In the genomic region with DNA sequence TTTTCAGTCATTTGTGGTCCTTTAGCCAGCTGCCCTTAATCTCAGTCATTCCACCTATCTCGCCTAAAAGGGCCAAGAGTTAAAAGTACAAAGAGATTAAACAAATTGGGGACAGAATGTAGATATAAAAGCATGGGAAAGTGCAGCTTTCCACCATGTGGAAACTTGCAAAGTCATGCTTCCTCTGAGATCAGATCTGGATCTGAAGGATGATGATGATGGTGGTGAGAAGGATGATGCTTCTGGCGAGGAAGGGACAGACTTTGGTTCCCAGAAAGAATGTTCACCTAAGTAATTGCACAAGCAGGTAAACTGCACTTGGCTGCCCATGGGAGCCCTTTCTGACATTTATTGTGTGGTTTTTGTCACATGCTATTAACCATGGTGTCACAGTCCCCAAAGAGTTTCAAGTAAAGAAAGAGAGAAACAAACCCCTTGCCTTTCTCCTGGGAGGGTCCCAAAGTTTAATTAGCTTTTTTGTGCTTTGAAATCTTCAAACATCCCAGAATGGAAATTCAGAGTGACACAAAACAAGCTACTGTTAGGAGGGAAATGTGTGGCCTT, we compare ENCODE assay signal across 18 cellular contexts. TPM values are rescaled to one million over a fixed set of nuclear protein-coding genes. Genes with fewer than 3 reads are reported as not detected.
DNase-seq lines count a peak whose midpoint lies in the region; ATAC-seq, FAIRE-seq and TF ChIP-seq lines count a peak whose summit lies in the region.
"Had no signal": no experiment of that assay in that cellular context is flagged by ENCODE, and none has a peak within 500 bp of the region (broad histone marks: within the 10 kb centered on the region; RNA-seq: fewer than 3 reads in every experiment).

No MANE protein-coding gene starts in this region.

- H3K36me3 Mint-ChIP-seq in activated T-cell treated with anti-CD3 and anti-CD28 coated beads, Interleukin-2, amount 50 U/mL, for 24 hours (ENCODE audit: low read depth) = peaks cover 3% of the 10 kb centered on the region

- SMC1A ChIA-PET in GM12878 (lab: Charles Lee; ENCODE audit: uncharacterized antibody, unreplicated experiment) = interaction anchor here (0.6 to 8.3 kb wide), 8 partner anchors 11 to 330 kb away, joined by 3 to 51 read pairs (median 3); partner anchors contain the start of gene KLF7

- H3K9ac ChIP-seq in GM12878 (ENCODE audit: control insufficient read depth, insufficient read depth, low read length) (no peak overlapping the region), subcutaneous abdominal adipose tissue (ENCODE audit: low read length in 5 of 5) (no peak overlapping the region)

- H3K36me3 ChIP-seq in GM12878 (ENCODE audit: control insufficient read depth in 2 of 2, insufficient read depth in 2 of 2, low read length in 1 of 2) (no peaks in the 10 kb centered on the region), right lobe of liver (no peaks in the 10 kb centered on the region), subcutaneous abdominal adipose tissue (ENCODE audit: control insufficient read depth in 5 of 5, insufficient read depth in 5 of 5, low read length in 5 of 5) (no peaks in the 10 kb centered on the region)

- in situ Hi-C loops in GM12878 (cut with MboI) = no loop called here

- H3K27me3 Mint-ChIP-seq in activated T-cell treated with anti-CD3 and anti-CD28 coated beads, Interleukin-2, amount 50 U/mL, for 24 hours = no peaks in the 10 kb centered on the region
- H3K27me3 Mint-ChIP-seq: progenitor cell of endocrine pancreas had no signal

- no peaks in the 10 kb centered on the region for H4K20me1 ChIP-seq in GM12878 (ENCODE audit: control insufficient read depth, insufficient read depth)

- ATAC-seq in GM12878 = peak; percentile 50
- ATAC-seq in right lobe of liver = peak in 3 of 4 donors; percentile 5 to 37 (median 15)
- no peak for ATAC-seq in HG02588 (IDR thresholded peaks at IDR 0.05; ENCODE audit: unreplicated experiment)
- ATAC-seq in HG02870 (IDR thresholded peaks at IDR 0.05; ENCODE audit: unreplicated experiment) = no peak
- ATAC-seq: foreskin keratinocyte had no signal

- no peak overlapping the region for H3K4me2 ChIP-seq in GM12878 (ENCODE audit: control insufficient read depth, insufficient read depth)

- no peaks in the 10 kb centered on the region for H3K9me3 Mint-ChIP-seq in activated T-cell treated with anti-CD3 and anti-CD28 coated beads, Interleukin-2, amount 50 U/mL, for 24 hours

- TF ChIP-seq RAD21 in GM12878 (IDR thresholded peaks at IDR 0.05; ENCODE audit: insufficient read depth, low read depth, low read length) = no peak

- CTCF ChIA-PET in GM12878 (lab: Yijun Ruan, JAX) = interaction anchor here (0.7 kb wide), 1 partner anchor 68 kb away, joined by 3 read pairs; no protein-coding TSS in a partner anchor

- H3K4me1 ChIP-seq in GM12878 (ENCODE audit: control insufficient read depth, insufficient read depth, low read length) = peaks cover 2% of the 10 kb centered on the region; the same call in 1 of the 2 replicates
- H3K4me1 ChIP-seq in right lobe of liver = peaks cover 0 to 27% (median 6%) of the 10 kb centered on the region in 4 donors
- H3K4me1 ChIP-seq in subcutaneous abdominal adipose tissue (ENCODE audit: control insufficient read depth in 5 of 5, insufficient read depth in 5 of 5, low read length in 5 of 5) = peaks cover 13 to 54% (median 40%) of the 10 kb centered on the region in 5 donors

- TF ChIP-seq POLR2A in GM12878 (IDR thresholded peaks at IDR 0.05; ENCODE audit: low read depth, low read length) (no peak), right lobe of liver (IDR thresholded peaks at IDR 0.05) (no peak)

- no peak overlapping the region for H3K27ac ChIP-seq in GM12878 (ENCODE audit: control insufficient read depth, insufficient read depth)
- no peak overlapping the region for H3K27ac ChIP-seq in right lobe of liver
- H3K27ac ChIP-seq in subcutaneous abdominal adipose tissue (ENCODE audit: low read depth, low read length) = peak overlapping the region; percentile 92
- H3K27ac ChIP-seq: foreskin keratinocyte had no signal

- H3K4me3 Mint-ChIP-seq in activated T-cell treated with anti-CD3 and anti-CD28 coated beads, Interleukin-2, amount 50 U/mL, for 24 hours = no peak overlapping the region
- H3K4me3 Mint-ChIP-seq: immature natural killer cell had no signal

- H3K27me3 ChIP-seq in GM12878 (replicated peaks in 1 of 2; ENCODE audit: control insufficient read depth in 2 of 2, insufficient read depth in 2 of 2, low read length in 1 of 2) (no peaks in the 10 kb centered on the region), right lobe of liver (no peaks in the 10 kb centered on the region), subcutaneous abdominal adipose tissue (ENCODE audit: control insufficient read depth in 5 of 5, insufficient read depth in 4 of 5, low read length in 5 of 5) (no peaks in the 10 kb centered on the region)
- H3K27me3 ChIP-seq: foreskin keratinocyte had no signal

- H3K9me3 ChIP-seq in GM12878 (replicated peaks; ENCODE audit: control insufficient read depth, insufficient read depth, low read length) (no peaks in the 10 kb centered on the region; the same call in 2 of the 3 replicates), right lobe of liver (no peaks in the 10 kb centered on the region), subcutaneous abdominal adipose tissue (ENCODE audit: control insufficient read depth in 5 of 5, low read length in 5 of 5) (no peaks in the 10 kb centered on the region)

- no peak overlapping the region for H2AFZ ChIP-seq in GM12878 (ENCODE audit: control insufficient read depth, low read depth, low read length)

- DNase-seq in activated T-cell treated with anti-CD3 and anti-CD28 coated beads, Interleukin-2, amount 50 U/mL, for 24 hours = no peak
- no peak for DNase-seq in activated T-cell treated with anti-CD3 and anti-CD28 coated beads for 4 hours
- DNase-seq in GM12878 (ENCODE audit: low read depth, low spot score) = no peak
- DNase-seq in right lobe of liver = no peak
- no peak for DNase-seq in COLO829 (ENCODE audit: low spot score)
- DNase-seq: activated CD8-positive, alpha-beta memory T cell treated with anti-CD3 and anti-CD28 coated beads, Interleukin-2, amount 50 U/mL, for 48 hours; Calu3; foreskin keratinocyte; immature natural killer cell; KG1; NCI-H1436; stimulated activated CD4-positive, alpha-beta T cell treated with anti-CD3 and anti-CD28 coated beads, Interleukin-4, amount 100 ng/mL, for 24 hours; SW 1271 had no signal

- no peak for FAIRE-seq in GM12878 (lab: Jason Lieb, UNC)

- H3K4me3 ChIP-seq in GM12878 = no peak overlapping the region
- H3K4me3 ChIP-seq in right lobe of liver = no peak overlapping the region
- no peak overlapping the region for H3K4me3 ChIP-seq in subcutaneous abdominal adipose tissue (ENCODE audit: low read depth in 1 of 5, low read length in 5 of 5)

- POLR2A ChIA-PET in GM12878 (lab: Charles Lee) = interaction anchor here (1.1 to 1.7 kb wide), 2 partner anchors 12 to 34 kb away, joined by 3 to 7 read pairs; no protein-coding TSS in a partner anchor

- peaks cover 11% of the 10 kb centered on the region for H3K79me2 ChIP-seq in GM12878 (ENCODE audit: control insufficient read depth, insufficient read depth, low read length)

- H3K27ac Mint-ChIP-seq in activated T-cell treated with anti-CD3 and anti-CD28 coated beads, Interleukin-2, amount 50 U/mL, for 24 hours = peak overlapping the region; percentile 8
- H3K27ac Mint-ChIP-seq: progenitor cell of endocrine pancreas had no signal

- TF ChIP-seq EP300 in GM12878 (IDR thresholded peaks at IDR 0.05; ENCODE audit: borderline replicate concordance in 1 of 2, control insufficient read depth in 1 of 2, low read depth in 2 of 2, low read length in 2 of 2) = no peak

- RAD21 ChIA-PET in GM12878 (lab: Charles Lee; ENCODE audit: unreplicated experiment) = interaction anchor here (1.0 to 3.0 kb wide), 4 partner anchors 11 to 34 kb away, joined by 3 to 13 read pairs (median 6); no protein-coding TSS in a partner anchor

- no TSS peak for BruUV-seq in GM12878 (replicated peaks; lab: Mats Ljungman, UMichigan)

- H3K4me1 Mint-ChIP-seq in activated T-cell treated with anti-CD3 and anti-CD28 coated beads, Interleukin-2, amount 50 U/mL, for 24 hours (ENCODE audit: low read depth) = peaks cover 77% of the 10 kb centered on the region

- TF ChIP-seq CTCF in GM12878 (IDR thresholded peaks at IDR 0.05 in 2 of 3, conservative IDR thresholded peaks at IDR 0.05 in 1 of 3; ENCODE audit: control insufficient read depth in 2 of 3, extremely low read depth in 1 of 3, insufficient read depth in 1 of 3, low read depth in 3 of 3, low read length in 3 of 3) (no peak), right lobe of liver (IDR thresholded peaks at IDR 0.05) (no peak)

- intact Hi-C loops in GM12878 (cut with micrococcal nuclease; ENCODE audit: unreplicated experiment) (no loop called here), right lobe of liver (cut with DNase I) (no loop called here)

- 72% methylated on average over 2 of the region's 2 CpGs for WGBS in GM12878 (ENCODE audit: insufficient coverage, insufficient replicate concordance, low lambda C conversion rate, missing lambda C conversion rate)
- WGBS in right lobe of liver (ENCODE audit: insufficient coverage, low coverage, low lambda C conversion rate, missing lambda C conversion rate) = 62% methylated on average over 2 of the region's 2 CpGs

TF ChIP-seq in GM12878, 131 proteins besides CTCF, POLR2A, EP300 and RAD21 (continues in another document):
- no peak for TF ChIP-seq BRCA1 (IDR thresholded peaks at IDR 0.05; ENCODE audit: low read depth, low read length)

RNA-seq across cellular contexts. Expression of gene KLF7, which starts 34.7 kb away (rescaled TPM):
- total RNA-seq in GM12878 (2013; cell fraction: nucleolus; rRNA removed) = 51.2 and 57.3 TPM in 2 replicates
- 8.1 and 10.8 TPM in 2 replicates for total RNA-seq in GM12878 (2014; rRNA removed)
- 7.6 and 8.1 TPM in 2 replicates for total RNA-seq in GM12878 (2014; rRNA removed; fragmentation: Illumina TruSeq; extraction: Trizol)
- total RNA-seq in GM12878 (2021) = 20.6 and 24.8 TPM in 2 replicates
- 6.5 TPM for polyA plus RNA-seq in GM12878 (2011; ENCODE audit: low read depth)
- polyA plus RNA-seq in GM12878 (2011; rRNA removed) = 4.7 and 6.4 TPM in 2 replicates
- 5.4 and 5.7 TPM in 2 replicates for polyA plus RNA-seq in GM12878 (2011; cell fraction: cytosol; rRNA removed)
- polyA plus RNA-seq in GM12878 (2011; cell fraction: nucleus; rRNA removed) = 11.2 and 11.5 TPM in 2 replicates
- polyA plus RNA-seq in GM12878 (2012) = 6.8 and 7.9 TPM in 2 replicates
- polyA plus RNA-seq in GM12878 (2014; fragmentation: Illumina TruSeq; extraction: Trizol) = 13.3 and 20.5 TPM in 2 replicates
- polyA plus RNA-seq in GM12878 (2014; fragmentation: Nextera tagmentation; extraction: Ambion mirVana) = 1 to 10 TPM; 2.4 to 3.3 TPM
- 9.4 and 10.7 TPM in 2 replicates for polyA plus RNA-seq in GM12878 (2014; rRNA removed)
- 10 to 100 TPM in 1 of 2 experiments, 1 to 10 TPM in 1; 5.6 to 10.2 TPM for polyA plus RNA-seq in GM12878 (2016; fragmentation: Nextera tagmentation; extraction: Ambion mirVana)
- polyA minus RNA-seq in GM12878 (2011; rRNA and poly(A)+ RNA removed) = 8.9 and 12.7 TPM in 2 replicates
- polyA minus RNA-seq in GM12878 (2011; cell fraction: cytosol; rRNA and poly(A)+ RNA removed) = 1.7 and 3.4 TPM in 2 replicates
- 7.1 and 10.4 TPM in 2 replicates for polyA minus RNA-seq in GM12878 (2011; cell fraction: nucleus; rRNA and poly(A)+ RNA removed)
- 10 to 100 TPM in 3 of 6 experiments, 1 to 10 TPM in 3; 3.3 to 14.2 (median 10.2) TPM for total RNA-seq in right lobe of liver
- total RNA-seq: OCI-LY7 had no signal

Comparison
In these comparisons a context has a peak if more than half of its experiments do, and no peak if none do; other contexts are left out.
1. ATAC-seq: peak in GM12878 (single experiment) and right lobe of liver (3 of 4); none in HG02588 (single experiment) and HG02870 (single experiment).